8 cellular contexts compared by ENCODE assay signal in the genomic region with DNA sequence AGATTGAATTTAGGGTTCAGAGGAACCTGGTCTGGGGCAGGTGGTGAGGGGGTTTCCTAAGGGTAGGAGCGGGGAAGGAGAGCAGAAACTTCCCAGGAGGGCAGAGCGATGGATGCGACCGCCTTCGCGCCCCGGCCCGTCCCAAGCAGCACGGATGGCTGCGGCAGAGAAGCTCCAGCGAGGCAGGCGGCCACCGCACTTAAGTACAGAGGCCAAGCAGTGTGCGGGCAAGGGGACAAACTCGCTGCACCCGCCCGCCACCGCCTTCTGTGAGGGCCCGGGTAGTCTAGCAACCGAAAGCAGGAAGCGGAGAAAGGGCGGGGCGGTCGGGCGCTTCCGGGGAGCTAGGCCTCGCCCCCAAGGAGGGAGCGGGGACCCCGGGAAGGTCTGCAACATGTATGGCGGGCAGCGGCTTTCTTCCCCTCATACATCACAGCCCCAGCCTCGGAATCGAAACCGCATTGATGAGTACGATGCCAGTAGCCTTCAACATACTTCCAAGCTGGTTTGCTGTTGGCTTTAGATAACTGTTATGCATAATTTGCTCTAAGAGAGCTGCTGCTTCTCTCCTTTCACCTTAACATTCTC. TPM values are rescaled to one million over a fixed set of nuclear protein-coding genes. Genes with fewer than 3 reads are reported as not detected.
A peak's percentile ranks its signal among the peaks of the same experiment; 100 is the strongest.
DNase-seq lines count a peak whose midpoint lies in the region; ATAC-seq and TF ChIP-seq lines count a peak whose summit lies in the region.

A gene with protein sequence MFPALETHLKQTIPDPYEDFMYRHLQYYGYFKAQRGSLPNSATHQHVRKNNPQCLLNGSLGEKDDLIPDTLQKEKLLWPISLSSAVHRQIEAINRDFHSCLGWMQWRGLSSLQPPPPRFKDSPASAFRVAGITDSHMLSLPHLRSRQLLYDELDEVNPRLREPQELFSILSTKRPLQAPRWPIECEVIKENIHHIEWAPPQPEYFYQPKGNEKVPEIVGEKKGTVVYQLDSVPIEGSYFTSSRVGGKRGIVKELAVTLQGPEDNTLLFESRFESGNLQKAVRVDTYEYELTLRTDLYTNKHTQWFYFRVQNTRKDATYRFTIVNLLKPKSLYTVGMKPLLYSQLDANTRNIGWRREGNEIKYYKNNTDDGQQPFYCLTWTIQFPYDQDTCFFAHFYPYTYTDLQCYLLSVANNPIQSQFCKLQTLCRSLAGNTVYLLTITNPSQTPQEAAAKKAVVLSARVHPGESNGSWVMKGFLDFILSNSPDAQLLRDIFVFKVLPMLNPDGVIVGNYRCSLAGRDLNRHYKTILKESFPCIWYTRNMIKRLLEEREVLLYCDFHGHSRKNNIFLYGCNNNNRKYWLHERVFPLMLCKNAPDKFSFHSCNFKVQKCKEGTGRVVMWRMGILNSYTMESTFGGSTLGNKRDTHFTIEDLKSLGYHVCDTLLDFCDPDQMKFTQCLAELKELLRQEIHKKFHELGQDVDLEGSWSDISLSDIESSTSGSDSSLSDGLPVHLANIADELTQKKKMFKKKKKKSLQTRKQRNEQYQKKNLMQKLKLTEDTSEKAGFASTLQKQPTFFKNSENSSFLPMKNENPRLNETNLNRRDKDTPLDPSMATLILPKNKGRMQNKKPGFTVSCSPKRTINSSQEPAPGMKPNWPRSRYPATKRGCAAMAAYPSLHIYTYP (minus strand): TSS at position 288 of the 588 bp plus-strand sequence. CDS start 719 bp downstream, outside the sequence.

- H3K9me3 ChIP-seq in RWPE2 (ENCODE audit: severe bottlenecking), result no peaks in the 10 kb centered on the region

- ATAC-seq in GM21529 (IDR thresholded peaks at IDR 0.05; ENCODE audit: unreplicated experiment), result peak; percentile 98
- ATAC-seq in RWPE2 (ENCODE audit: low read depth), result peak; percentile 92

- H3K9me3 Mint-ChIP-seq in IgD-negative memory B cell, result no peaks in the 10 kb centered on the region

- H3K27ac Mint-ChIP-seq in IgD-negative memory B cell, result peak within 1 kb of the TSS; percentile 98 to 99 (median 99)

- DNase-seq in DMS53 (lab: John Stamatoyannopoulos, UW) (peak; percentile 88), RWPE2 (ENCODE audit: low spot score) (peak; percentile 66), germinal center (ENCODE audit: low spot score) (peak; percentile 90), occipital lobe (lab: John Stamatoyannopoulos, UW) (peak; percentile 38), superior temporal gyrus (ENCODE audit: extremely low spot score) (peak; percentile 55)
- peak; percentile 42 to 80 (median 60) for DNase-seq in activated naive CD4-positive, alpha-beta T cell (lab: John Stamatoyannopoulos, UW)

- peak within 1 kb of the TSS; percentile 46 for H3K4me3 ChIP-seq in RWPE2 (ENCODE audit: severe bottlenecking)

- H3K4me1 Mint-ChIP-seq in IgD-negative memory B cell, result peaks cover 11 to 25% (median 14%) of the 10 kb centered on the region in 3 donors

- peak within 1 kb of the TSS; percentile 22 for H3K27ac ChIP-seq in RWPE2 (ENCODE audit: poor library complexity, severe bottlenecking)

- H3K27me3 Mint-ChIP-seq in IgD-negative memory B cell, result no peaks in the 10 kb centered on the region

- no peaks in the 10 kb centered on the region for H3K27me3 ChIP-seq in RWPE2 (ENCODE audit: insufficient read depth, poor library complexity, severe bottlenecking)

- peaks cover 4% of the 10 kb centered on the region for H3K4me1 ChIP-seq in RWPE2 (ENCODE audit: insufficient read depth, poor library complexity, severe bottlenecking)

- H3K36me3 ChIP-seq in RWPE2 (ENCODE audit: low read depth), result peaks cover 41% of the 10 kb centered on the region

- no peak for TF ChIP-seq CTCF in RWPE2 (IDR thresholded peaks at IDR 0.05; ENCODE audit: poor library complexity, severe bottlenecking)

- H3K36me3 Mint-ChIP-seq in IgD-negative memory B cell, result peaks cover 4% of the 10 kb centered on the region

- H3K4me3 Mint-ChIP-seq in IgD-negative memory B cell, result peak within 1 kb of the TSS; percentile 94 to 100 (median 100)

RNA-seq across cellular contexts. Expression of the gene that starts here (rescaled TPM):
- 1.4 TPM for polyA plus RNA-seq in IgD-negative memory B cell
- 0.78 TPM for total RNA-seq in occipital lobe

Comparison
In these comparisons a context has a peak if more than half of its experiments do, and no peak if none do; other contexts are left out.
1. Peak in every context shown above with its lines: DNase-seq, ATAC-seq, H3K4me3 ChIP-seq and H3K27ac ChIP-seq.
2. Peak in DNase-seq in occipital lobe; RNA of the gene not detected or under 1 TPM.
3. DNase-seq: peak in every context shown above with its lines; median percentile 90 in germinal center; 88 in DMS53; 66 in RWPE2; 60 in activated naive CD4-positive, alpha-beta T cell; 55 in superior temporal gyrus; 38 in occipital lobe.